In the genomic region with DNA sequence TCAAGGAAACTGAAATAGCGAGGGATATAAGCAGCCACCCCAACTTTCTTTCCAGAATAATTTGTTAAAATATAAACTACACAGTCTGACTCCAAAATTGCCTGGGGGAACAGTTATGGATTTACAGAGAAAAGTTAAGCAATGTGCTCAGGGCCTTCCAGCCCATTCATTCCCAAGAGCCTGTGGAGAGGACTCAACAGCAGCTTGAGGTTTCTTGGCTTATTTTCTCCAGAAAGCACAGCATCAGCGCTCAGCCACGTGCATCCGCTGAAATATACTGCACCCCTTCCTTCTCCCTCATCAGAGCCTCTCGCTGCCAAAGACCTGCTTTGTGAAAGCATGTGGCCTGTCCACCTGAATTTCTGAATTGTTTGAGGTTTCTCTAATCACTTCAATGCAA, we compare ENCODE assay signal across 29 cellular contexts.
DNase-seq lines count a peak whose midpoint lies in the region; ATAC-seq, FAIRE-seq and TF ChIP-seq lines count a peak whose summit lies in the region.
"Had no signal": no experiment of that assay in that cellular context is flagged by ENCODE, and none has a peak within 500 bp of the region (broad histone marks: within the 10 kb centered on the region; RNA-seq: fewer than 3 reads in every experiment).

No MANE protein-coding gene starts in this region.

- H3K36me3 ChIP-seq in PC-9 (ENCODE audit: low read depth) (no peaks in the 10 kb centered on the region), mammary epithelial cell (ENCODE audit: insufficient read depth, low read length) (no peaks in the 10 kb centered on the region), subcutaneous abdominal adipose tissue (ENCODE audit: control insufficient read depth in 5 of 5, insufficient read depth in 5 of 5, low read length in 5 of 5) (no peaks in the 10 kb centered on the region)
- H3K36me3 ChIP-seq: left lung, tibial nerve had no signal

- no peak for TF ChIP-seq POLR2A in H54 (IDR thresholded peaks at IDR 0.05; ENCODE audit: low read depth, low read length)

- H3K9me3 ChIP-seq in PC-9 (ENCODE audit: insufficient read depth, low read depth) (no peaks in the 10 kb centered on the region), mammary epithelial cell (replicated peaks; ENCODE audit: insufficient read depth, low read length) (no peaks in the 10 kb centered on the region), subcutaneous abdominal adipose tissue (ENCODE audit: control insufficient read depth in 5 of 5, low read length in 5 of 5) (no peaks in the 10 kb centered on the region)
- H3K9me3 ChIP-seq: body of pancreas, left lung, tibial nerve had no signal

- in situ Hi-C loops in mammary epithelial cell (cut with MboI; ENCODE audit: low sequenced_read_pairs in 2 of 2), result no loop called here

- no peaks in the 10 kb centered on the region for H3K4me1 ChIP-seq in PC-9 (replicated peaks; ENCODE audit: insufficient read depth)
- peaks cover 33% of the 10 kb centered on the region for H3K4me1 ChIP-seq in mammary epithelial cell (ENCODE audit: insufficient read depth, low read length)
- peaks cover 0 to 36% (median 10%) of the 10 kb centered on the region in 5 donors for H3K4me1 ChIP-seq in subcutaneous abdominal adipose tissue (ENCODE audit: control insufficient read depth in 5 of 5, insufficient read depth in 5 of 5, low read length in 5 of 5)
- H3K4me1 ChIP-seq: body of pancreas, left lung, tibial nerve had no signal

- H2AFZ ChIP-seq in PC-9 (no peak overlapping the region), mammary epithelial cell (ENCODE audit: low read depth, low read length) (no peak overlapping the region)

- intact Hi-C loops in Right ventricle myocardium inferior (cut with DNase I) (no loop called here), cardiac septum (cut with DNase I) (no loop called here), PC-9 (cut with micrococcal nuclease; ENCODE audit: unreplicated experiment) (no loop called here), mammary epithelial cell (cut with micrococcal nuclease) (no loop called here)

- DNase-seq in Right ventricle myocardium inferior (ENCODE audit: missing footprints), result no peak
- no peak for DNase-seq in cardiac septum (ENCODE audit: low spot score)
- no peak for DNase-seq in PC-9
- DNase-seq in mammary epithelial cell, result no peak
- no peak for DNase-seq in C1 segment of cervical spinal cord (lab: John Stamatoyannopoulos, UW)
- DNase-seq in H54 (ENCODE audit: insufficient read length, low spot score), result no peak
- DNase-seq: activated CD4-positive, alpha-beta T cell treated with anti-CD3 and anti-CD28 coated beads for 48 hours; activated effector memory CD4-positive, alpha-beta T cell treated with anti-CD3 and anti-CD28 coated beads, Interleukin-2, amount 50 U/mL, for 16 hours; activated T-cell treated with anti-CD3 and anti-CD28 coated beads, Interleukin-2, amount 50 U/mL, for 1 hour; body of pancreas; CD8-positive, alpha-beta T cell; GF-D8; HCEC 1CT; hypothalamus; immature natural killer cell; KG1; left lung; naive B cell; NCI-H524; NK-92 treated with Interleukin-12 subunit alpha and Interleukin-12 subunit beta, amount 100 ng/mL, for 24 hours; nucleus accumbens; stimulated activated naive CD8-positive, alpha-beta T cell treated with anti-CD3 and anti-CD28 coated beads, Interleukin-15, amount 100 ng/mL, for 72 hours had no signal

- BruUV-seq in PC-9 (replicated peaks; lab: Mats Ljungman, UMichigan), result no TSS peak
- BruUV-seq in mammary epithelial cell (replicated peaks; lab: Mats Ljungman, UMichigan), result no TSS peak

- no peaks in the 10 kb centered on the region for H3K79me2 ChIP-seq in PC-9 (ENCODE audit: low read depth)
- no peaks in the 10 kb centered on the region for H3K79me2 ChIP-seq in mammary epithelial cell (ENCODE audit: insufficient read depth, low read length)

- no peak for FAIRE-seq in H54 (lab: Jason Lieb, UNC)
- FAIRE-seq: A204.1 had no signal

- no peaks in the 10 kb centered on the region for H4K20me1 ChIP-seq in PC-9 (ENCODE audit: insufficient read depth)
- no peaks in the 10 kb centered on the region for H4K20me1 ChIP-seq in mammary epithelial cell (ENCODE audit: insufficient read depth, low read length)

- CTCF ChIA-PET in PC-9 (lab: Charles Lee), result no interaction called here
- CTCF ChIA-PET in mammary epithelial cell (lab: Charles Lee; ENCODE audit: low non-redundant PET), result no interaction called here

- no peak overlapping the region for H3K4me3 ChIP-seq in PC-9
- H3K4me3 ChIP-seq in mammary epithelial cell (replicated peaks in 1 of 3; ENCODE audit: insufficient read depth in 1 of 3, low read depth in 2 of 3, low read length in 3 of 3), result no peak overlapping the region
- H3K4me3 ChIP-seq in subcutaneous abdominal adipose tissue (ENCODE audit: low read depth in 1 of 5, low read length in 5 of 5), result peak overlapping the region in 1 of 5 donors; percentile 22
- H3K4me3 ChIP-seq: body of pancreas, dorsolateral prefrontal cortex, left lung, skin epidermis, tibial nerve had no signal

- ATAC-seq in Right ventricle myocardium inferior, result peak; percentile 90
- no peak for ATAC-seq in HG02840 (IDR thresholded peaks at IDR 0.05; ENCODE audit: low FRiP score, unreplicated experiment)
- ATAC-seq: body of pancreas; CD8-positive, alpha-beta T cell; left lung; stimulated activated naive CD8-positive, alpha-beta T cell treated with anti-CD3 and anti-CD28 coated beads, Interleukin-15, amount 100 ng/mL, for 72 hours had no signal

- no peaks in the 10 kb centered on the region for H3K27me3 ChIP-seq in PC-9 (ENCODE audit: insufficient read depth, low read depth)
- H3K27me3 ChIP-seq in mammary epithelial cell (ENCODE audit: insufficient read depth, low read length), result no peaks in the 10 kb centered on the region
- no peaks in the 10 kb centered on the region for H3K27me3 ChIP-seq in subcutaneous abdominal adipose tissue (ENCODE audit: control insufficient read depth in 5 of 5, insufficient read depth in 4 of 5, low read length in 5 of 5)
- H3K27me3 ChIP-seq: body of pancreas, left lung, tibial nerve had no signal

- H3K27ac ChIP-seq in PC-9 (no peak overlapping the region), mammary epithelial cell (ENCODE audit: insufficient read depth, low read depth, low read length) (no peak overlapping the region), subcutaneous abdominal adipose tissue (ENCODE audit: low read depth, low read length) (peak overlapping the region; percentile 52)
- H3K27ac ChIP-seq: body of pancreas, dorsolateral prefrontal cortex, left lung, skin epidermis, tibial nerve, VCaP had no signal

- TF ChIP-seq CTCF in PC-9 (conservative IDR thresholded peaks at IDR 0.05) (no peak), mammary epithelial cell (conservative IDR thresholded peaks at IDR 0.05 in 1 of 2, IDR thresholded peaks at IDR 0.05 in 1 of 2; ENCODE audit: extremely low read depth in 1 of 2, insufficient read depth in 1 of 2, low read depth in 1 of 2, low read length in 2 of 2) (no peak)

- 0 out of 2 replicates have a peak overlapping the region, but pooled peaks have one; percentile 2 for H3K4me2 ChIP-seq in PC-9
- H3K4me2 ChIP-seq in mammary epithelial cell (ENCODE audit: insufficient read depth, low read depth, low read length), result peak overlapping the region; percentile 47

- POLR2A ChIA-PET in PC-9 (lab: Charles Lee; ENCODE audit: unreplicated experiment), result no interaction called here

- dilution Hi-C loops in mammary epithelial cell (cut with HindIII; ENCODE audit: low sequenced_read_pairs), result no loop called here

- H3K9ac ChIP-seq in mammary epithelial cell (ENCODE audit: insufficient read depth, low read length), result no peak overlapping the region
- H3K9ac ChIP-seq in subcutaneous abdominal adipose tissue (ENCODE audit: low read length in 5 of 5), result no peak overlapping the region

- H3K9me2 ChIP-seq in PC-9 (ENCODE audit: insufficient read depth), result no peaks in the 10 kb centered on the region

- no peaks in the 10 kb centered on the region for H3F3A ChIP-seq in PC-9 (ENCODE audit: insufficient read depth, low read depth)

- WGBS in mammary epithelial cell (ENCODE audit: low coverage, missing lambda C conversion rate), result 83% methylated on average over 5 of the region's 5 CpGs
